9 cellular contexts compared by ENCODE assay signal in the genomic region with DNA sequence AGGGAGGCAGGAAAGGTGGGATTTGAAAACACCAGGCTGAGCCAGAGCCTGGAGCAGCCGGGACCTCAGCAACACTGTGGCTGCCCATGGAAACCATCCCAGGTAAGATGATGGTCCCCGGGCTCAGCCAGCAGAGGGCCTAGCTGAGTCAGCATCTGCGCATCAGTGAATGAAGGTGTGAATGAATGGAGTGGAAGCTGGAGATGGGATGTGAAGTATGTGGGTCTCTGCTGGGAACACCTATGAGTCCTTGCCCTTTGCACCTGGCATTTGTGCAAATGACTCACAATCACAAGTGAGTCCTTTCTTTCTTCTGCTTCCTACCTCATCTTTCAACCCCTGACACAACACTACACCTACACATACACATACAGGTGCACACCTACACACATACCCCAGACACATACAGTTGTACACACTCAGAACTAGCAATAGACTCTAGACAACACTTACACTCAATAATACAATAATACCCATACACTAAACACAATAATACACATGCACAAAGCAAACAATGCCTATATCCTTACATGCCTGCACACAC.
DNase-seq lines count a peak whose midpoint lies in the region; ATAC-seq and TF ChIP-seq lines count a peak whose summit lies in the region.
"Had no signal": no experiment of that assay in that cellular context is flagged by ENCODE, and none has a peak within 500 bp of the region (broad histone marks: within the 10 kb centered on the region; RNA-seq: fewer than 3 reads in every experiment).

No MANE protein-coding gene starts in this region.

- H3K9me3 ChIP-seq in SU-DHL-6 (ENCODE audit: insufficient read depth, low read length) (no peaks in the 10 kb centered on the region), iPS-20b (ENCODE audit: insufficient read depth, low read depth, low read length) (no peaks in the 10 kb centered on the region)

- H3K9me2 ChIP-seq in SU-DHL-6 (replicated peaks; ENCODE audit: insufficient read depth, low read length) = no peaks in the 10 kb centered on the region

- no peaks in the 10 kb centered on the region for H3K79me2 ChIP-seq in SU-DHL-6 (ENCODE audit: insufficient read depth, low read length)

- no peak overlapping the region for H3K27ac ChIP-seq in SU-DHL-6 (ENCODE audit: low read depth, low read length)
- H3K27ac ChIP-seq in iPS-20b (ENCODE audit: low read length) = peak overlapping the region; percentile 62

- peak; percentile 37 for TF ChIP-seq CTCF in AG04449 (IDR thresholded peaks at IDR 0.05; ENCODE audit: insufficient read depth, low read length, missing control alignments)
- TF ChIP-seq CTCF in GM12874 (IDR thresholded peaks at IDR 0.05; ENCODE audit: insufficient read depth, low read depth, low read length) = peak; percentile 47
- TF ChIP-seq CTCF in SU-DHL-6 (IDR thresholded peaks at IDR 0.05; ENCODE audit: insufficient read depth, low read length, poor library complexity, severe bottlenecking) = peak; percentile 25

- intact Hi-C loops in sciatic nerve (cut with DNase I) = no loop called here

- CTCF ChIA-PET in AG04449 (lab: Yijun Ruan, JAX) = interaction anchor here (25.6 kb wide), 1 partner anchor 22 kb away, joined by 289 read pairs; no protein-coding TSS in a partner anchor

- DNase-seq in AG04449 (ENCODE audit: low read depth, low spot score) (no peak), sciatic nerve (ENCODE audit: low spot score) (no peak)
- no peak for DNase-seq in activated CD4-positive, CD25-positive, alpha-beta regulatory T cell (lab: John Stamatoyannopoulos, UW)

- H3K27me3 ChIP-seq in SU-DHL-6 (ENCODE audit: low read length) (no peaks in the 10 kb centered on the region), iPS-20b (ENCODE audit: insufficient read depth, low read length) (no peaks in the 10 kb centered on the region)

- H2AFZ ChIP-seq in SU-DHL-6 (ENCODE audit: low read depth, low read length, severe bottlenecking) = no peak overlapping the region

- no peaks in the 10 kb centered on the region for H3K36me3 ChIP-seq in SU-DHL-6 (ENCODE audit: low read length)
- no peaks in the 10 kb centered on the region for H3K36me3 ChIP-seq in iPS-20b (ENCODE audit: insufficient read depth, low read depth, low read length)

- H3K4me2 ChIP-seq in SU-DHL-6 (ENCODE audit: low read depth, low read length, poor library complexity, severe bottlenecking) = no peak overlapping the region

- H4K20me1 ChIP-seq in SU-DHL-6 (ENCODE audit: low read depth, low read length) = no peaks in the 10 kb centered on the region

- H3K4me1 ChIP-seq in iPS-20b (ENCODE audit: insufficient read depth, low read length) = peaks cover 26% of the 10 kb centered on the region

- ATAC-seq in sciatic nerve = no peak
- no peak for ATAC-seq in GM18511 (IDR thresholded peaks at IDR 0.05; ENCODE audit: unreplicated experiment)
- ATAC-seq in HG02623 (IDR thresholded peaks at IDR 0.05; ENCODE audit: unreplicated experiment) = no peak

- no peaks in the 10 kb centered on the region for H3F3A ChIP-seq in SU-DHL-6 (ENCODE audit: insufficient read depth)

- no peak overlapping the region for H3K9ac ChIP-seq in SU-DHL-6 (ENCODE audit: low read length)
- no peak overlapping the region for H3K9ac ChIP-seq in iPS-20b (ENCODE audit: low read depth, low read length)

- H3K4me3 ChIP-seq in AG04449 (ENCODE audit: low read depth, low read length) (no peak overlapping the region), SU-DHL-6 (ENCODE audit: insufficient read depth, low read length, poor library complexity, severe bottlenecking) (no peak overlapping the region), iPS-20b (ENCODE audit: low read length) (peak overlapping the region; percentile 9; the same call in 1 of the 2 replicates)
- H3K4me3 ChIP-seq: lung had no signal

- POLR2A ChIA-PET in AG04449 (lab: Yijun Ruan, JAX) = no interaction called here
